In genomic region chr4:89152972-89153371, GRCh38 we compare ENCODE assay signal across 16 cellular contexts. TPM values are rescaled to one million over a fixed set of nuclear protein-coding genes. Genes with fewer than 3 reads are reported as not detected.
DNase-seq lines count a peak whose midpoint lies in the region; ATAC-seq and TF ChIP-seq lines count a peak whose summit lies in the region.
"Had no signal": no experiment of that assay in that cellular context is flagged by ENCODE, and none has a peak within 500 bp of the region (broad histone marks: within the 10 kb centered on the region; RNA-seq: fewer than 3 reads in every experiment).

No MANE protein-coding gene starts in this region.

- no peaks in the 10 kb centered on the region for H3K4me1 ChIP-seq in ascending aorta
- H3K4me1 ChIP-seq: thyroid gland had no signal

- TF ChIP-seq CTCF in ascending aorta (IDR thresholded peaks at IDR 0.05): no peak

- no peak overlapping the region for H3K27ac ChIP-seq in ascending aorta
- H3K27ac ChIP-seq: coronary artery, thyroid gland had no signal

- no peaks in the 10 kb centered on the region for H3K27me3 ChIP-seq in ascending aorta
- H3K27me3 ChIP-seq: thyroid gland had no signal

- DNase-seq in ELR (ENCODE audit: low read depth): peak; percentile 37
- DNase-seq in NCI-H146 treated with DMSO at 0.1 percent for 48 hours (lab: John Stamatoyannopoulos, UW; ENCODE audit: unreplicated experiment): peak; percentile 5
- peak; percentile 94 for DNase-seq in NCI-H82 (lab: John Stamatoyannopoulos, UW)
- DNase-seq in iPS DF 19.7 (ENCODE audit: low read depth, low spot score): peak; percentile 25
- DNase-seq in SKM-1 (lab: John Stamatoyannopoulos, UW; ENCODE audit: unreplicated experiment): no peak
- DNase-seq in AG08395 (ENCODE audit: low spot score): no peak
- DNase-seq in ascending aorta (ENCODE audit: low spot score in 2 of 2): no peak
- DNase-seq: activated T-cell treated with anti-CD3 and anti-CD28 coated beads, Interleukin-2, amount 50 U/mL, for 4 hours; head of caudate nucleus; retina; thyroid gland had no signal

- H3K9me3 ChIP-seq in ascending aorta: no peaks in the 10 kb centered on the region
- H3K9me3 ChIP-seq: thyroid gland had no signal

- ATAC-seq in HG02852 (IDR thresholded peaks at IDR 0.05; ENCODE audit: unreplicated experiment): no peak
- ATAC-seq: activated T-cell treated with anti-CD3 and anti-CD28 coated beads, Interleukin-2, amount 50 U/mL, for 4 hours; K562; left lobe of liver; natural killer cell treated with Interleukin-12 subunit alpha and Interleukin-12 subunit beta and Interleukin-15 and Interleukin-18, amount 100 ng/mL, for 72 hours had no signal

- intact Hi-C loops in ascending aorta (cut with DNase I): no loop called here

- H3K36me3 ChIP-seq in ascending aorta: no peaks in the 10 kb centered on the region
- H3K36me3 ChIP-seq: thyroid gland had no signal

- H3K4me3 ChIP-seq in ascending aorta: no peak overlapping the region
- H3K4me3 ChIP-seq: coronary artery, K562, thyroid gland had no signal

RNA-seq across cellular contexts. Expression of gene TIGD2, which starts 41.6 kb away (rescaled TPM):
- 0.21 TPM for total RNA-seq in ascending aorta

Comparison
In these comparisons a context has a peak if more than half of its experiments do, and no peak if none do; other contexts are left out.
1. DNase-seq: peak in ELR (single experiment), NCI-H146 treated with DMSO at 0.1 percent for 48 hours (single experiment), NCI-H82 (single experiment) and iPS DF 19.7 (single experiment); none in SKM-1 (single experiment), AG08395 (single experiment) and ascending aorta (0 of 2).